15 cellular contexts compared by ENCODE assay signal in genomic region chr6:42423244-42423643, GRCh38. TPM values are rescaled to one million over a fixed set of nuclear protein-coding genes. Genes with fewer than 3 reads are reported as not detected.
DNase-seq lines count a peak whose midpoint lies in the region; ATAC-seq and TF ChIP-seq lines count a peak whose summit lies in the region.
"Had no signal": no experiment of that assay in that cellular context is flagged by ENCODE, and none has a peak within 500 bp of the region (broad histone marks: within the 10 kb centered on the region; RNA-seq: fewer than 3 reads in every experiment).

No MANE protein-coding gene starts in this region.

- no peak overlapping the region for H3K4me3 ChIP-seq in tibial nerve
- H3K4me3 ChIP-seq: colonic mucosa had no signal

- H3K4me1 Mint-ChIP-seq in activated CD4-positive, alpha-beta T cell treated with anti-CD3 and anti-CD28 coated beads, Interleukin-2, amount 10 ng/mL, durations not matched to agents 24 days and 14 days: peaks cover 50% of the 10 kb centered on the region
- H3K4me1 Mint-ChIP-seq in activated T-helper 2 cell treated with anti-CD3 and anti-CD28 coated beads, Interferon-gamma antibody, Interleukin-2, Interleukin-4, amounts not matched to agents 10 μg/mL and 5 μg/mL and 100 μg/mL, durations not matched to agents 14 hours and 24 hours and 36 hours (ENCODE audit: low read depth): peaks cover 46% of the 10 kb centered on the region

- H3K27ac Mint-ChIP-seq in activated CD4-positive, alpha-beta T cell treated with anti-CD3 and anti-CD28 coated beads, Interleukin-2, amount 10 ng/mL, durations not matched to agents 24 days and 14 days: peak overlapping the region; percentile 10
- H3K27ac Mint-ChIP-seq in activated T-helper 2 cell treated with anti-CD3 and anti-CD28 coated beads, Interferon-gamma antibody, Interleukin-2, Interleukin-4, amounts not matched to agents 10 μg/mL and 5 μg/mL and 100 μg/mL, durations not matched to agents 14 hours and 24 hours and 36 hours: no peak overlapping the region
- H3K27ac Mint-ChIP-seq: IgD-negative memory B cell, mesothelial cell of epicardium had no signal

- no peaks in the 10 kb centered on the region for H3K27me3 ChIP-seq in tibial nerve
- H3K27me3 ChIP-seq: colonic mucosa had no signal

- peaks cover 20% of the 10 kb centered on the region for H3K36me3 Mint-ChIP-seq in activated CD4-positive, alpha-beta T cell treated with anti-CD3 and anti-CD28 coated beads, Interleukin-2, amount 10 ng/mL, durations not matched to agents 24 days and 14 days (ENCODE audit: low read depth)
- peaks cover 21% of the 10 kb centered on the region for H3K36me3 Mint-ChIP-seq in activated T-helper 2 cell treated with anti-CD3 and anti-CD28 coated beads, Interferon-gamma antibody, Interleukin-2, Interleukin-4, amounts not matched to agents 10 μg/mL and 5 μg/mL and 100 μg/mL, durations not matched to agents 14 hours and 24 hours and 36 hours (ENCODE audit: low read depth)

- peak overlapping the region; percentile 52 for H3K4me3 Mint-ChIP-seq in activated CD4-positive, alpha-beta T cell treated with anti-CD3 and anti-CD28 coated beads, Interleukin-2, amount 10 ng/mL, durations not matched to agents 24 days and 14 days
- H3K4me3 Mint-ChIP-seq in activated T-helper 2 cell treated with anti-CD3 and anti-CD28 coated beads, Interferon-gamma antibody, Interleukin-2, Interleukin-4, amounts not matched to agents 10 μg/mL and 5 μg/mL and 100 μg/mL, durations not matched to agents 14 hours and 24 hours and 36 hours (ENCODE audit: low read depth): peak overlapping the region; percentile 43
- H3K4me3 Mint-ChIP-seq: mesothelial cell of epicardium had no signal

- H3K9me3 Mint-ChIP-seq in activated CD4-positive, alpha-beta T cell treated with anti-CD3 and anti-CD28 coated beads, Interleukin-2, amount 10 ng/mL, durations not matched to agents 24 days and 14 days: no peaks in the 10 kb centered on the region
- H3K9me3 Mint-ChIP-seq in activated T-helper 2 cell treated with anti-CD3 and anti-CD28 coated beads, Interferon-gamma antibody, Interleukin-2, Interleukin-4, amounts not matched to agents 10 μg/mL and 5 μg/mL and 100 μg/mL, durations not matched to agents 14 hours and 24 hours and 36 hours: no peaks in the 10 kb centered on the region
- H3K9me3 Mint-ChIP-seq: IgD-negative memory B cell, mesothelial cell of epicardium had no signal

- no peak for TF ChIP-seq POLR2A in tibial nerve (IDR thresholded peaks at IDR 0.05)

- H3K27me3 Mint-ChIP-seq in activated CD4-positive, alpha-beta T cell treated with anti-CD3 and anti-CD28 coated beads, Interleukin-2, amount 10 ng/mL, durations not matched to agents 24 days and 14 days: no peaks in the 10 kb centered on the region
- H3K27me3 Mint-ChIP-seq in activated T-helper 2 cell treated with anti-CD3 and anti-CD28 coated beads, Interferon-gamma antibody, Interleukin-2, Interleukin-4, amounts not matched to agents 10 μg/mL and 5 μg/mL and 100 μg/mL, durations not matched to agents 14 hours and 24 hours and 36 hours (ENCODE audit: low read depth): no peaks in the 10 kb centered on the region

- intact Hi-C loops in activated CD4-positive, alpha-beta T cell treated with anti-CD3 and anti-CD28 coated beads, Interleukin-2, amount 10 ng/mL, durations not matched to agents 24 days and 14 days (cut with micrococcal nuclease): loop anchor here (1.0 to 2.0 kb wide), 2 partner anchors 20 to 33 kb away; no protein-coding TSS in a partner anchor
- intact Hi-C loops in activated T-helper 2 cell treated with anti-CD3 and anti-CD28 coated beads, Interferon-gamma antibody, Interleukin-2, Interleukin-4, amounts not matched to agents 10 μg/mL and 5 μg/mL and 100 μg/mL, durations not matched to agents 14 hours and 24 hours and 36 hours (cut with micrococcal nuclease): no loop called here

- H3K9me3 ChIP-seq in tibial nerve: no peaks in the 10 kb centered on the region
- H3K9me3 ChIP-seq: colonic mucosa had no signal

- TF ChIP-seq EP300 in tibial nerve (IDR thresholded peaks at IDR 0.05): no peak

- peak; percentile 72 for DNase-seq in activated CD4-positive, alpha-beta T cell treated with anti-CD3 and anti-CD28 coated beads, Interleukin-2, amount 10 ng/mL, durations not matched to agents 24 days and 14 days
- no peak for DNase-seq in activated CD4-positive, alpha-beta T cell treated with anti-CD3 and anti-CD28 coated beads, Interleukin-2, amount 50 U/mL, for 4 hours
- no peak for DNase-seq in activated T-helper 2 cell treated with anti-CD3 and anti-CD28 coated beads, Interferon-gamma antibody, Interleukin-2, Interleukin-4, amounts not matched to agents 10 μg/mL and 5 μg/mL and 100 μg/mL, durations not matched to agents 14 hours and 24 hours and 36 hours (ENCODE audit: low spot score)
- DNase-seq in stimulated activated CD8-positive, alpha-beta memory T cell treated with anti-CD3 and anti-CD28 coated beads, Interleukin-2, amount 100 ng/mL, for 48 hours (ENCODE audit: low read depth in 2 of 2): peak; percentile 22 to 47
- DNase-seq in SK-N-DZ (ENCODE audit: low spot score) (no peak), tibial nerve (ENCODE audit: low spot score in 2 of 2) (no peak)
- DNase-seq: activated gamma-delta T cell, colonic mucosa, NCI-H187, SW 1271, trophoblast cell had no signal

- H3K36me3 ChIP-seq in tibial nerve: no peaks in the 10 kb centered on the region
- H3K36me3 ChIP-seq: colonic mucosa had no signal

- WGBS in tibial nerve, 2 donors: 87 to 90% methylated on average over 8 of the region's 8 CpGs

- TF ChIP-seq CTCF in tibial nerve (IDR thresholded peaks at IDR 0.05): no peak

- H3K27ac ChIP-seq in tibial nerve: no peak overlapping the region
- H3K27ac ChIP-seq: colonic mucosa had no signal

- H3K4me1 ChIP-seq in tibial nerve: peaks cover 0 to 10% (median 5%) of the 10 kb centered on the region in 4 donors
- H3K4me1 ChIP-seq: colonic mucosa had no signal

- ATAC-seq in HG03097 (IDR thresholded peaks at IDR 0.05; ENCODE audit: low FRiP score, unreplicated experiment) (peak; percentile 56), HG02970 (IDR thresholded peaks at IDR 0.05; ENCODE audit: low FRiP score, unreplicated experiment) (no peak)

RNA-seq across cellular contexts. Expression of gene TRERF1, which starts 28.5 kb away (rescaled TPM):
- total RNA-seq in activated CD4-positive, alpha-beta T cell treated with anti-CD3 and anti-CD28 coated beads, Interleukin-2, amount 10 ng/mL, durations not matched to agents 24 days and 14 days: 37.0 and 37.3 TPM in 2 replicates
- 19.6 TPM in 2 replicates for total RNA-seq in activated T-helper 2 cell treated with anti-CD3 and anti-CD28 coated beads, Interferon-gamma antibody, Interleukin-2, Interleukin-4, amounts not matched to agents 10 μg/mL and 5 μg/mL and 100 μg/mL, durations not matched to agents 14 hours and 24 hours and 36 hours
- polyA plus RNA-seq in SK-N-DZ (2014; cell fraction: cytosol; rRNA removed): 3.6 and 4.3 TPM in 2 replicates
- 5.0 and 7.1 TPM in 2 replicates for polyA plus RNA-seq in SK-N-DZ (2014; cell fraction: nucleus; rRNA removed)
- 1 to 10 TPM; 4.2 to 7.2 (median 4.9) TPM for total RNA-seq in tibial nerve

Comparison
In these comparisons a context has a peak if more than half of its experiments do, and no peak if none do; other contexts are left out.
1. DNase-seq: peak in activated CD4-positive, alpha-beta T cell treated with anti-CD3 and anti-CD28 coated beads, Interleukin-2, amount 10 ng/mL, durations not matched to agents 24 days and 14 days (single experiment) and stimulated activated CD8-positive, alpha-beta memory T cell treated with anti-CD3 and anti-CD28 coated beads, Interleukin-2, amount 100 ng/mL, for 48 hours (2 of 2); none in activated CD4-positive, alpha-beta T cell treated with anti-CD3 and anti-CD28 coated beads, Interleukin-2, amount 50 U/mL, for 4 hours (0 of 2), activated T-helper 2 cell treated with anti-CD3 and anti-CD28 coated beads, Interferon-gamma antibody, Interleukin-2, Interleukin-4, amounts not matched to agents 10 μg/mL and 5 μg/mL and 100 μg/mL, durations not matched to agents 14 hours and 24 hours and 36 hours (single experiment), SK-N-DZ (single experiment) and tibial nerve (0 of 2).